In genomic region chr3:13282528-13282985, GRCh38 we compare ENCODE assay signal across 9 cellular contexts.
DNase-seq lines count a peak whose midpoint lies in the region; ATAC-seq and TF ChIP-seq lines count a peak whose summit lies in the region.
"Had no signal": no experiment of that assay in that cellular context is flagged by ENCODE, and none has a peak within 500 bp of the region (broad histone marks: within the 10 kb centered on the region; RNA-seq: fewer than 3 reads in every experiment).

No MANE protein-coding gene starts in this region.

- peaks cover 17% of the 10 kb centered on the region for H3K9me3 Mint-ChIP-seq in activated CD4-positive, alpha-beta T cell treated with anti-CD3 and anti-CD28 coated beads for 36 hours (ENCODE audit: low read depth)
- H3K9me3 Mint-ChIP-seq in activated T-cell treated with anti-CD3 and anti-CD28 coated beads, Interleukin-2, amount 50 U/mL, for 4 hours = peaks cover 23% of the 10 kb centered on the region

- peak overlapping the region; percentile 50 to 53 for H3K27ac ChIP-seq in testis

- no peak overlapping the region for H3K27ac Mint-ChIP-seq in activated CD4-positive, alpha-beta T cell treated with anti-CD3 and anti-CD28 coated beads for 36 hours
- H3K27ac Mint-ChIP-seq: CD4-positive, CD25-positive, alpha-beta regulatory T cell had no signal

- H3K27me3 ChIP-seq in kidney epithelial cell (ENCODE audit: control insufficient read depth, insufficient read depth, low read length) = peaks cover 49% of the 10 kb centered on the region
- H3K27me3 ChIP-seq in testis = no peaks in the 10 kb centered on the region

- CTCF ChIA-PET in activated CD4-positive, alpha-beta T cell treated with anti-CD3 and anti-CD28 coated beads for 36 hours (lab: Charles Lee) = interaction anchor here (0.9 to 1.0 kb wide), 2 partner anchors 12 to 178 kb away, joined by 3 to 4 read pairs; no protein-coding TSS in a partner anchor

- H3K36me3 ChIP-seq in kidney epithelial cell (ENCODE audit: control insufficient read depth, insufficient read depth, low read length) (no peaks in the 10 kb centered on the region), testis (ENCODE audit: low read depth, missing control alignments) (no peaks in the 10 kb centered on the region)

- DNase-seq in activated CD4-positive, alpha-beta T cell treated with anti-CD3 and anti-CD28 coated beads for 36 hours = peak; percentile 42
- no peak for DNase-seq in activated CD4-positive, alpha-beta T cell treated with anti-CD3 and anti-CD28 coated beads, Interleukin-2, amount 50 U/mL, for 4 hours
- no peak for DNase-seq in activated T-cell treated with anti-CD3 and anti-CD28 coated beads, Interleukin-2, amount 50 U/mL, for 4 hours
- DNase-seq in kidney epithelial cell (ENCODE audit: low read depth) (no peak), testis (no peak), NCI-H1436 (lab: John Stamatoyannopoulos, UW) (no peak)
- no peak for DNase-seq in activated CD4-positive, alpha-beta T cell treated with anti-CD3 and anti-CD28 coated beads, Interleukin-2, amount 50 U/mL, for 48 hours
- no peak for DNase-seq in stimulated activated naive CD4-positive, alpha-beta T cell (lab: John Stamatoyannopoulos, UW)
- DNase-seq: CD4-positive, CD25-positive, alpha-beta regulatory T cell had no signal

- WGBS in testis, 2 donors = 0 to 1% methylated on average over 9 to 29 of the region's 69 CpGs

- TF ChIP-seq CTCF in kidney epithelial cell (IDR thresholded peaks at IDR 0.05; ENCODE audit: insufficient read depth, low read length, poor library complexity, severe bottlenecking) = no peak
- TF ChIP-seq CTCF in testis (IDR thresholded peaks at IDR 0.05) = no peak

- ATAC-seq in activated CD4-positive, alpha-beta T cell treated with anti-CD3 and anti-CD28 coated beads for 36 hours = peak; percentile 40
- ATAC-seq in activated T-cell treated with anti-CD3 and anti-CD28 coated beads, Interleukin-2, amount 50 U/mL, for 4 hours = peak; percentile 54 to 62

- TF ChIP-seq POLR2A in testis (IDR thresholded peaks at IDR 0.05) = no peak

- intact Hi-C loops in activated CD4-positive, alpha-beta T cell treated with anti-CD3 and anti-CD28 coated beads for 36 hours (cut with DNase I, micrococcal nuclease) = loop anchor here (5.0 kb wide), 1 partner anchor 190 kb away; no protein-coding TSS in a partner anchor
- intact Hi-C loops in testis (cut with DNase I; ENCODE audit: low total_unique reads) = no loop called here

- H3K4me3 ChIP-seq in kidney epithelial cell (ENCODE audit: low read depth, low read length) (peak overlapping the region; percentile 31), testis (peak overlapping the region; percentile 51 to 67)

- peaks cover 9% of the 10 kb centered on the region for H3K4me1 Mint-ChIP-seq in activated CD4-positive, alpha-beta T cell treated with anti-CD3 and anti-CD28 coated beads for 36 hours
- peaks cover 5% of the 10 kb centered on the region for H3K4me1 Mint-ChIP-seq in activated T-cell treated with anti-CD3 and anti-CD28 coated beads, Interleukin-2, amount 50 U/mL, for 4 hours (ENCODE audit: low read depth)

- peaks cover 40% of the 10 kb centered on the region for H3K27me3 Mint-ChIP-seq in activated CD4-positive, alpha-beta T cell treated with anti-CD3 and anti-CD28 coated beads for 36 hours
- H3K27me3 Mint-ChIP-seq in activated T-cell treated with anti-CD3 and anti-CD28 coated beads, Interleukin-2, amount 50 U/mL, for 4 hours (ENCODE audit: low read depth) = peaks cover 56% of the 10 kb centered on the region

- H3K4me3 Mint-ChIP-seq in activated CD4-positive, alpha-beta T cell treated with anti-CD3 and anti-CD28 coated beads for 36 hours = no peak overlapping the region
- no peak overlapping the region for H3K4me3 Mint-ChIP-seq in activated T-cell treated with anti-CD3 and anti-CD28 coated beads, Interleukin-2, amount 50 U/mL, for 4 hours

- POLR2A ChIA-PET in activated CD4-positive, alpha-beta T cell treated with anti-CD3 and anti-CD28 coated beads for 36 hours (lab: Charles Lee) = no interaction called here

- H3K36me3 Mint-ChIP-seq in activated CD4-positive, alpha-beta T cell treated with anti-CD3 and anti-CD28 coated beads for 36 hours (ENCODE audit: low read depth) = peaks cover 12% of the 10 kb centered on the region
- peaks cover 2% of the 10 kb centered on the region for H3K36me3 Mint-ChIP-seq in activated T-cell treated with anti-CD3 and anti-CD28 coated beads, Interleukin-2, amount 50 U/mL, for 4 hours (ENCODE audit: insufficient read depth)
- H3K36me3 Mint-ChIP-seq: CD4-positive, CD25-positive, alpha-beta regulatory T cell had no signal

- H3K9me3 ChIP-seq in testis = no peaks in the 10 kb centered on the region

- H3K4me1 ChIP-seq in testis = peaks cover 7% of the 10 kb centered on the region
